ENCODE assay signal across 28 cellular contexts in the genomic region with DNA sequence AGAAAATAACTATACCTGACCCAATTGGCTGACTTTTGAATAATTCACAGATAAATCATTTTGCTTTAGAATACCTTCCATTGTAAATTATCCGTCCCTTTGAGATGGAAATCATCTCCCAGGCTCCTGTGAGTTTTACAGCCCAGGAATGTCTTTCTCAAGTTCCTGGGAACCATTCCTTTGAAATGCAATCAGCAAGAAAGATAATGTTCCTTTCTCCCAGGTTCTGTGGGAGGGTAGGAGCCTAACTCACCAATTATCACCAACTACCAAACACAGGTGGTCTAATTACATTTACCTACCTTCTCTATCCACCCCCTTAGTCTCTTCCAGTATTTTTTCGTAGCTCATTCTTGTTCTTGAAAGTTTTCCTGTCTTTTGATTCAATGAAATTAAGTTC.
"Had no signal": no experiment of that assay in that cellular context is flagged by ENCODE, and none has a peak within 500 bp of the region (broad histone marks: within the 10 kb centered on the region; RNA-seq: fewer than 3 reads in every experiment).

No MANE protein-coding gene starts in this region.

- H3K4me3 ChIP-seq: left ventricle myocardium inferior, lung, mucosa of descending colon, pancreas, prostate gland, skin epidermis, stomach, testis, thyroid gland, transverse colon, upper lobe of left lung, vagina had no signal

- DNase-seq: immature natural killer cell; kidney; left colon; left ventricle myocardium inferior; midbrain; mucosa of descending colon; naive thymus-derived CD4-positive, alpha-beta T cell; nucleus accumbens; pancreas; posterior cingulate gyrus; retina; right cardiac atrium; stimulated activated CD4-positive, alpha-beta T cell treated with anti-CD3 and anti-CD28 coated beads, Interleukin-12 subunit alpha, Interleukin-12 subunit beta, amount 100 ng/mL, for 4 hours; stimulated activated CD4-positive, alpha-beta T cell treated with anti-CD3 and anti-CD28 coated beads, Interleukin-15, amount 100 ng/mL, for 24 hours; stimulated activated CD4-positive, alpha-beta T cell treated with anti-CD3 and anti-CD28 coated beads, Interleukin-2, amount 100 ng/mL, for 24 hours; stimulated activated CD4-positive, alpha-beta T cell treated with anti-CD3 and anti-CD28 coated beads, Interleukin-4, amount 100 ng/mL, for 1 hour; stimulated activated naive B cell treated with anti-CD40 and anti-IgM and Interleukin-4, amounts not matched to agents 10 μg/mL and 1 μg/mL and 100 μg/mL, for 72 hours; stimulated activated naive CD8-positive, alpha-beta T cell treated with anti-CD3 and anti-CD28 coated beads, Interleukin-15, Interleukin-2, amounts not matched to agents 100 U/mL and 50 U/mL, for 24 hours; stomach; testis; thyroid gland; transverse colon; upper lobe of left lung had no signal

- H3K4me1 Mint-ChIP-seq: immature natural killer cell; naive thymus-derived CD4-positive, alpha-beta T cell; stimulated activated naive B cell treated with anti-CD40 and anti-IgM and Interleukin-4, amounts not matched to agents 10 μg/mL and 1 μg/mL and 100 μg/mL, for 72 hours had no signal

- H3K27ac ChIP-seq: left ventricle myocardium inferior, pancreas, prostate gland, skin epidermis, stomach, testis, thyroid gland, transverse colon, upper lobe of left lung, vagina had no signal

- H3K27ac Mint-ChIP-seq: immature natural killer cell; naive thymus-derived CD4-positive, alpha-beta T cell; natural killer cell treated with Interleukin-12 subunit alpha and Interleukin-12 subunit beta and Interleukin-15 and Interleukin-18, amount 100 ng/mL, for 72 hours; stimulated activated naive B cell treated with anti-CD40 and anti-IgM and Interleukin-4, amounts not matched to agents 10 μg/mL and 1 μg/mL and 100 μg/mL, for 72 hours had no signal

- H3K9me3 ChIP-seq: left ventricle myocardium inferior, mucosa of descending colon, pancreas, prostate gland, stomach, testis, thyroid gland, transverse colon, upper lobe of left lung, vagina had no signal

- H3K27me3 Mint-ChIP-seq: natural killer cell treated with Interleukin-12 subunit alpha and Interleukin-12 subunit beta and Interleukin-15 and Interleukin-18, amount 100 ng/mL, for 72 hours; stimulated activated naive B cell treated with anti-CD40 and anti-IgM and Interleukin-4, amounts not matched to agents 10 μg/mL and 1 μg/mL and 100 μg/mL, for 72 hours had no signal

- H3K4me1 ChIP-seq: left ventricle myocardium inferior, pancreas, prostate gland, stomach, testis, thyroid gland, transverse colon, upper lobe of left lung, vagina had no signal

- H3K4me3 Mint-ChIP-seq: immature natural killer cell; naive thymus-derived CD4-positive, alpha-beta T cell; natural killer cell treated with Interleukin-12 subunit alpha and Interleukin-12 subunit beta and Interleukin-15 and Interleukin-18, amount 100 ng/mL, for 72 hours; stimulated activated naive B cell treated with anti-CD40 and anti-IgM and Interleukin-4, amounts not matched to agents 10 μg/mL and 1 μg/mL and 100 μg/mL, for 72 hours had no signal

- H3K36me3 ChIP-seq: left ventricle myocardium inferior, pancreas, prostate gland, stomach, thyroid gland, transverse colon, upper lobe of left lung, vagina had no signal

- H3K36me3 Mint-ChIP-seq: immature natural killer cell; naive thymus-derived CD4-positive, alpha-beta T cell; natural killer cell treated with Interleukin-12 subunit alpha and Interleukin-12 subunit beta and Interleukin-15 and Interleukin-18, amount 100 ng/mL, for 72 hours; stimulated activated naive B cell treated with anti-CD40 and anti-IgM and Interleukin-4, amounts not matched to agents 10 μg/mL and 1 μg/mL and 100 μg/mL, for 72 hours had no signal

- H3K27me3 ChIP-seq: pancreas, stomach, testis, thyroid gland, transverse colon, upper lobe of left lung, vagina had no signal
